Comparison of ENCODE assay signal across 12 cellular contexts in the genomic region with DNA sequence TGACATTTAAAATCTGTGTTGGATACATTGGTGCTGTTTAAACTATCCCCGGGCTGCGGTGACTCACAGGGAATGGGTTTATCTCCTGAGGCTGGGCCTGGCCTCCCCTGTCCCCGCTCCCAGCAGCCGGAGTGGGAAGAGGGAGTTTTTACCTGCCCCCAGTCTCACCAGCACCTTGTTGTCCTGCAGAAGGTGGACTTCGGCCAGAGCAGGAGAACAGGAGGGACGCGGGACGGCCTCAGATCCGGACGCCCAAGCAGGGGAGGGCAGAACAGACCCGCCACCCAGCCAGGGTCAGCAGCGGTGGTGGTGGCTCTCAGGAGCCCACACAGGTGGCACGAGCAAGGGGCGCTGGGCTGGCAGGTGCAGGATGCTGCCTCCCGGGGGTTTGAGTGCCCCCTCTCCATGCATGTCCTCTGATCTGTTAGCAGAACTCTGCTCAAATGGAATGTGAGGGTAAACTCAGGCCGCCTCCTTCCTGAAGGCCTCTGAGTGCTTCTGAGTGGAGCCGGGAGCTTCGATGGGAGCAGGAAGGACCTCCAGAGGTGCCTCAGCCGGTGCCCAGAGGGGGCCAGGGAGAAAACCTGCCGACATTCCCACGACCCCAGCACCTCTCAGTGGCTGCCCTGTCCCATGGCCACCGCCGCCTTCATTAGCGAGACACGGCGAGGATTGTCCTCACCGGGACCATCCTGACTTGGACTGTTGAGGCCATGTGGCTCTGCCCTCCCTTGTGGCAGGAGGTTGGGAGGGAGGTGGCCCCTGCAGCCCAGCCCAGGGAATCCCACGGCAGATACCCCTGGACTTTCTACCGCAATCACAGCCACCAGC. TPM values are rescaled to one million over a fixed set of nuclear protein-coding genes. Genes with fewer than 3 reads are reported as not detected.
DNase-seq lines count a peak whose midpoint lies in the region; ATAC-seq and TF ChIP-seq lines count a peak whose summit lies in the region.
"Had no signal": no experiment of that assay in that cellular context is flagged by ENCODE, and none has a peak within 500 bp of the region (broad histone marks: within the 10 kb centered on the region; RNA-seq: fewer than 3 reads in every experiment).

No MANE protein-coding gene starts in this region.

- POLR2A ChIA-PET in Panc1 (lab: Charles Lee) (interaction anchor here (0.6 kb wide), 1 partner anchor 21 kb away, joined by 3 read pairs; no protein-coding TSS in a partner anchor), T-cell (lab: Charles Lee) (no interaction called here)

- peaks cover 6 to 21% (median 17%) of the 10 kb centered on the region in 10 experiments; a peak in 16 of 20 replicates for H3K4me1 ChIP-seq in BLaER1 treated with 17β-estradiol and CSF1 and Interleukin-3, amounts not matched to agents 10 nM and 100 nM
- peaks cover 17% of the 10 kb centered on the region for H3K4me1 ChIP-seq in Panc1 (ENCODE audit: control insufficient read depth, insufficient read depth, low read length)
- no peaks in the 10 kb centered on the region for H3K4me1 ChIP-seq in effector memory CD4-positive, alpha-beta T cell (ENCODE audit: control insufficient read depth, insufficient read depth, low read length, poor library complexity, severe bottlenecking)
- H3K4me1 ChIP-seq: colonic mucosa had no signal

- H3K4me3 ChIP-seq in BLaER1 treated with 17β-estradiol and CSF1 and Interleukin-3, amounts not matched to agents 10 nM and 100 nM = no peak overlapping the region
- no peak overlapping the region for H3K4me3 ChIP-seq in Panc1 (ENCODE audit: low read depth in 2 of 2, low read length in 2 of 2)
- no peak overlapping the region for H3K4me3 ChIP-seq in effector memory CD4-positive, alpha-beta T cell (ENCODE audit: insufficient read depth, low read depth, low read length, poor library complexity, severe bottlenecking)
- H3K4me3 ChIP-seq: colonic mucosa had no signal

- BruUV-seq in Panc1 (replicated peaks; lab: Mats Ljungman, UMichigan) = no TSS peak

- H3K9me3 ChIP-seq in BLaER1 treated with 17β-estradiol and CSF1 and Interleukin-3, amounts not matched to agents 10 nM and 100 nM (replicated peaks in 1 of 11) = peaks cover 0 to 16% (median 6%) of the 10 kb centered on the region in 11 experiments; a peak in 15 of 22 replicates
- H3K9me3 ChIP-seq in Panc1 (ENCODE audit: control insufficient read depth, insufficient read depth, low read depth, low read length) = no peaks in the 10 kb centered on the region
- H3K9me3 ChIP-seq in effector memory CD4-positive, alpha-beta T cell (ENCODE audit: control insufficient read depth, low read length) = no peaks in the 10 kb centered on the region
- H3K9me3 ChIP-seq: colonic mucosa had no signal

- peak overlapping the region in 1 of 11 experiments; percentile 47; a peak in 1 of 22 replicates for H3K9ac ChIP-seq in BLaER1 treated with 17β-estradiol and CSF1 and Interleukin-3, amounts not matched to agents 10 nM and 100 nM

- no peaks in the 10 kb centered on the region for H3K4me1 Mint-ChIP-seq in glutamatergic neuron (ENCODE audit: low read depth, unreplicated experiment)
- H3K4me1 Mint-ChIP-seq in T-cell = peaks cover 0 to 1% (median 0%) of the 10 kb centered on the region in 3 donors

- in situ Hi-C loops in Panc1 (cut with HindIII; ENCODE audit: low pct_unique_long_range_greater_than_20kb, low sequenced_read_pairs) = no loop called here

- peaks cover 0 to 7% (median 0%) of the 10 kb centered on the region in 11 experiments; a peak in 1 of 22 replicates for H4K20me1 ChIP-seq in BLaER1 treated with 17β-estradiol and CSF1 and Interleukin-3, amounts not matched to agents 10 nM and 100 nM

- peak overlapping the region in 10 of 11 experiments; percentile 2 to 58 (median 40); a peak in 12 of 22 replicates for H3K4me2 ChIP-seq in BLaER1 treated with 17β-estradiol and CSF1 and Interleukin-3, amounts not matched to agents 10 nM and 100 nM

- no peaks in the 10 kb centered on the region for H3K27me3 ChIP-seq in BLaER1 treated with 17β-estradiol and CSF1 and Interleukin-3, amounts not matched to agents 10 nM and 100 nM
- no peaks in the 10 kb centered on the region for H3K27me3 ChIP-seq in Panc1 (ENCODE audit: control insufficient read depth, insufficient read depth, low read length)
- no peaks in the 10 kb centered on the region for H3K27me3 ChIP-seq in effector memory CD4-positive, alpha-beta T cell (replicated peaks; ENCODE audit: control insufficient read depth, insufficient read depth, low read length, poor library complexity, severe bottlenecking)
- H3K27me3 ChIP-seq: colonic mucosa had no signal

- H3K36me3 Mint-ChIP-seq in glutamatergic neuron (ENCODE audit: unreplicated experiment) (peaks cover 10% of the 10 kb centered on the region), T-cell (no peaks in the 10 kb centered on the region)

- no peak overlapping the region for H3K27ac Mint-ChIP-seq in glutamatergic neuron (ENCODE audit: unreplicated experiment)
- H3K27ac Mint-ChIP-seq in T-cell = no peak overlapping the region

- TF ChIP-seq CTCF in Panc1 (IDR thresholded peaks at IDR 0.05) (no peak), glutamatergic neuron (IDR thresholded peaks at IDR 0.05; ENCODE audit: partially characterized antibody, unreplicated experiment) (no peak), omental fat pad (IDR thresholded peaks at IDR 0.05) (no peak)

- CTCF ChIA-PET in Panc1 (lab: Charles Lee) (interaction anchor here (1.0 kb wide), 1 partner anchor 45 kb away, joined by 4 read pairs; no protein-coding TSS in a partner anchor), T-cell (lab: Charles Lee) (no interaction called here)

- H3K9me3 Mint-ChIP-seq in glutamatergic neuron (ENCODE audit: unreplicated experiment) = peaks cover 9% of the 10 kb centered on the region
- no peaks in the 10 kb centered on the region for H3K9me3 Mint-ChIP-seq in T-cell

- H3K27me3 Mint-ChIP-seq in glutamatergic neuron (ENCODE audit: unreplicated experiment) (peaks cover 4% of the 10 kb centered on the region), T-cell (peaks cover 3 to 9% of the 10 kb centered on the region in 2 donors)

- DNase-seq in Panc1 (ENCODE audit: low read depth, low spot score) = no peak
- DNase-seq in glutamatergic neuron = peak; percentile 10
- DNase-seq in omental fat pad (ENCODE audit: low spot score) = no peak
- DNase-seq in T-cell = no peak
- DNase-seq in effector memory CD4-positive, alpha-beta T cell = no peak
- no peak for DNase-seq in stimulated activated naive CD4-positive, alpha-beta T cell (lab: John Stamatoyannopoulos, UW)
- DNase-seq: activated CD4-positive, alpha-beta T cell treated with anti-CD3 and anti-CD28 coated beads for 1 hour; colonic mucosa; NCI-H1105; nucleus accumbens had no signal

- H3K4me3 Mint-ChIP-seq in glutamatergic neuron (ENCODE audit: unreplicated experiment) (no peak overlapping the region), T-cell (no peak overlapping the region)

- H3K36me3 ChIP-seq in BLaER1 treated with 17β-estradiol and CSF1 and Interleukin-3, amounts not matched to agents 10 nM and 100 nM = no peaks in the 10 kb centered on the region; a peak in 4 of 22 replicates
- no peaks in the 10 kb centered on the region; the same call in 1 of the 2 replicates for H3K36me3 ChIP-seq in Panc1 (ENCODE audit: control insufficient read depth, insufficient read depth, low read length)
- no peaks in the 10 kb centered on the region for H3K36me3 ChIP-seq in effector memory CD4-positive, alpha-beta T cell (ENCODE audit: control insufficient read depth, insufficient read depth, low read length)
- H3K36me3 ChIP-seq: colonic mucosa had no signal

- no peak overlapping the region for H3K27ac ChIP-seq in BLaER1 treated with 17β-estradiol and CSF1 and Interleukin-3, amounts not matched to agents 10 nM and 100 nM
- no peak overlapping the region; the same call in 1 of the 2 replicates for H3K27ac ChIP-seq in Panc1 (ENCODE audit: low read length)
- no peak overlapping the region for H3K27ac ChIP-seq in effector memory CD4-positive, alpha-beta T cell (ENCODE audit: insufficient read depth, low read length, poor library complexity, severe bottlenecking)
- H3K27ac ChIP-seq: colonic mucosa had no signal

- ATAC-seq in Panc1 (peak; percentile 64), omental fat pad (ENCODE audit: low FRiP score) (peak; percentile 52), T-cell (replicated peaks in 1 of 4) (no peak), HG03442 (IDR thresholded peaks at IDR 0.05; ENCODE audit: unreplicated experiment) (no peak)

- intact Hi-C loops in Panc1 (cut with micrococcal nuclease; ENCODE audit: unreplicated experiment) = no loop called here

RNA-seq across cellular contexts. Expression of a gene that starts 43.4 kb away (rescaled TPM):
- total RNA-seq in Panc1 (2021; ENCODE audit: unreplicated experiment) (49.9 TPM), glutamatergic neuron (ENCODE audit: unreplicated experiment) (15.6 TPM), omental fat pad (10 to 100 TPM in 2 of 4 donors, 1 to 10 TPM in 2; 8.0 to 10.4 (median 9.1) TPM), T-cell (10 to 100 TPM in 3 of 5 donors, 1 to 10 TPM in 2; 8.6 to 13.9 (median 12.8) TPM)
- 46.9 TPM for polyA plus RNA-seq in Panc1 (2012; ENCODE audit: insufficient read length)

RNA-seq across cellular contexts. Expression of a gene that starts 44.2 kb away (rescaled TPM):
- 44.1 TPM for total RNA-seq in Panc1 (2021; ENCODE audit: unreplicated experiment)
- polyA plus RNA-seq in Panc1 (2012; ENCODE audit: insufficient read length) = 73.6 TPM
- total RNA-seq in glutamatergic neuron (ENCODE audit: unreplicated experiment) = 4.0 TPM
- total RNA-seq in omental fat pad = under 1 TPM in 2 of 4 donors, not detected in 2; 0.24 to 0.25 TPM
- total RNA-seq in T-cell = under 1 TPM in 3 of 5 donors, not detected in 2; 0.33 to 0.63 (median 0.53) TPM

RNA-seq across cellular contexts. Expression of a gene that starts 51.7 kb away (rescaled TPM):
- total RNA-seq in Panc1 (2021; ENCODE audit: unreplicated experiment) = 47.3 TPM
- 60.2 TPM for polyA plus RNA-seq in Panc1 (2012; ENCODE audit: insufficient read length)
- total RNA-seq in glutamatergic neuron (ENCODE audit: unreplicated experiment) = 70.5 TPM
- total RNA-seq in omental fat pad = 10 to 100 TPM; 34.0 to 84.2 (median 52.8) TPM
- total RNA-seq in T-cell = 10 to 100 TPM; 46.5 to 91.1 (median 83.0) TPM

Comparison
In these comparisons a context has a peak if more than half of its experiments do, and no peak if none do; other contexts are left out.
1. ATAC-seq: peak in Panc1 (single experiment) and omental fat pad (single experiment); none in T-cell (0 of 4) and HG03442 (single experiment).